Comparison of ENCODE assay signal across 15 cellular contexts in genomic region chr7:27245124-27245797, GRCh38. TPM values are rescaled to one million over a fixed set of nuclear protein-coding genes. Genes with fewer than 3 reads are reported as not detected.
A peak's percentile ranks its signal among the peaks of the same experiment; 100 is the strongest.
DNase-seq lines count a peak whose midpoint lies in the region; ATAC-seq and TF ChIP-seq lines count a peak whose summit lies in the region.
"Had no signal": no experiment of that assay in that cellular context is flagged by ENCODE, and none has a peak within 500 bp of the region (broad histone marks: within the 10 kb centered on the region; RNA-seq: fewer than 3 reads in every experiment).

No MANE protein-coding gene starts in this region.

- H3K4me1 ChIP-seq in iPS-18a (ENCODE audit: control insufficient read depth, low read depth, low read length) (peaks cover 25% of the 10 kb centered on the region), rectal smooth muscle tissue (ENCODE audit: control insufficient read depth, insufficient read depth, low read length) (peaks cover 3% of the 10 kb centered on the region)

- peak overlapping the region; percentile 43 for H3K4me3 Mint-ChIP-seq in WTC11
- no peak overlapping the region for H3K4me3 Mint-ChIP-seq in HFFc6
- H3K4me3 Mint-ChIP-seq: activated T-cell treated with anti-CD3 and anti-CD28 coated beads, Interleukin-2, amount 50 U/mL, for 4 hours had no signal

- H3K27me3 Mint-ChIP-seq in WTC11 (ENCODE audit: low read depth) = peaks cover 100% of the 10 kb centered on the region
- H3K27me3 Mint-ChIP-seq in HFFc6 (ENCODE audit: insufficient read depth) = peaks cover 88% of the 10 kb centered on the region

- H3K36me3 Mint-ChIP-seq in WTC11 (no peaks in the 10 kb centered on the region), HFFc6 (ENCODE audit: low read depth) (no peaks in the 10 kb centered on the region)

- TF ChIP-seq CTCF in GM13976 (IDR thresholded peaks at IDR 0.05; ENCODE audit: borderline replicate concordance, control extremely low read depth, extremely low read depth, insufficient read depth, missing control alignments) = no peak
- TF ChIP-seq CTCF in WTC11 (IDR thresholded peaks at IDR 0.05) = no peak
- no peak for TF ChIP-seq CTCF in HFFc6 (IDR thresholded peaks at IDR 0.05)

- H3K9ac ChIP-seq in iPS-18a (ENCODE audit: low read length) (no peak overlapping the region), rectal smooth muscle tissue (ENCODE audit: low read length) (no peak overlapping the region)

- H3K4me1 Mint-ChIP-seq in WTC11 (peaks cover 51% of the 10 kb centered on the region), HFFc6 (ENCODE audit: low read depth) (peaks cover 5% of the 10 kb centered on the region)

- CTCF ChIA-PET in WTC11 (lab: Charles Lee) = interaction anchor here (1.7 kb wide), 1 partner anchor 49 kb away, joined by 9 read pairs; no protein-coding TSS in a partner anchor

- H3K27ac ChIP-seq in iPS-18a (ENCODE audit: low read length) (no peak overlapping the region), rectal smooth muscle tissue (ENCODE audit: low read depth, low read length) (no peak overlapping the region)
- H3K27ac ChIP-seq: ovary had no signal

- H3K4me3 ChIP-seq in iPS-18a (ENCODE audit: low read length) (peak overlapping the region; percentile 30), rectal smooth muscle tissue (ENCODE audit: low read length) (peak overlapping the region; percentile 14)
- H3K4me3 ChIP-seq: ovary had no signal

- ATAC-seq in WTC11 = peak; percentile 1; the same call in 1 of the 2 replicates

- H3K9me3 Mint-ChIP-seq in WTC11 (no peaks in the 10 kb centered on the region), HFFc6 (peaks cover 4% of the 10 kb centered on the region; the same call in 1 of the 2 replicates)
- H3K9me3 Mint-ChIP-seq: activated T-cell treated with anti-CD3 and anti-CD28 coated beads, Interleukin-2, amount 50 U/mL, for 4 hours had no signal

- H3K27ac Mint-ChIP-seq in WTC11 (no peak overlapping the region), HFFc6 (no peak overlapping the region)

- no peaks in the 10 kb centered on the region for H3K9me3 ChIP-seq in iPS-18a (ENCODE audit: control insufficient read depth, low read depth, low read length)
- H3K9me3 ChIP-seq: ovary had no signal

- in situ Hi-C loops in GM13976 (cut with MboI; ENCODE audit: low sequenced_read_pairs, unreplicated experiment) = loop anchor here (10.0 kb wide), 1 partner anchor 50 kb away; no protein-coding TSS in a partner anchor

- DNase-seq in GM13976 (ENCODE audit: low spot score) (peak; percentile 29), WTC11 (ENCODE audit: low spot score) (no peak), HFFc6 (no peak), AG08396 (ENCODE audit: low spot score) (no peak), AG20443 (ENCODE audit: low spot score) (no peak), NCI-H1417 (lab: John Stamatoyannopoulos, UW) (no peak)
- DNase-seq: activated T-cell treated with anti-CD3 and anti-CD28 coated beads, Interleukin-2, amount 50 U/mL, for 4 hours; amygdala; C1 segment of cervical spinal cord; GOT3; left cardiac atrium; ovary had no signal

- peaks cover 100% of the 10 kb centered on the region for H3K27me3 ChIP-seq in iPS-18a (ENCODE audit: control insufficient read depth, insufficient read depth, low read length)
- peaks cover 85% of the 10 kb centered on the region for H3K27me3 ChIP-seq in rectal smooth muscle tissue (ENCODE audit: control insufficient read depth, insufficient read depth, low read length)

- POLR2A ChIA-PET in WTC11 (lab: Charles Lee) = no interaction called here

- H3K36me3 ChIP-seq in iPS-18a (ENCODE audit: control insufficient read depth, low read depth, low read length) (no peaks in the 10 kb centered on the region), rectal smooth muscle tissue (ENCODE audit: control insufficient read depth, insufficient read depth, low read length) (no peaks in the 10 kb centered on the region)
- H3K36me3 ChIP-seq: ovary had no signal

TF ChIP-seq in WTC11, 78 proteins besides CTCF, POLR2A, EP300 and RAD21:
- no peak for TF ChIP-seq E2F1 (CRISPR knock-in tag; IDR thresholded peaks at IDR 0.05)
- no peak for TF ChIP-seq ATF2 (CRISPR knock-in tag; IDR thresholded peaks at IDR 0.05; ENCODE audit: borderline replicate concordance, low read depth)
- TF ChIP-seq SMAD4 (CRISPR knock-in tag; IDR thresholded peaks at IDR 0.05) = no peak
- peak; percentile 56; the same call in 1 of the 2 replicates for TF ChIP-seq ZNF423 (CRISPR knock-in tag; IDR thresholded peaks at IDR 0.05)
- TF ChIP-seq ZSCAN18 (CRISPR knock-in tag; IDR thresholded peaks at IDR 0.05) = no peak
- TF ChIP-seq USF2 (CRISPR knock-in tag; IDR thresholded peaks at IDR 0.05) = peak; percentile 9; the same call in 1 of the 2 replicates

RNA-seq across cellular contexts. Expression of gene EVX1, which starts 2.7 kb away (rescaled TPM):
- not detected in 3 replicates for total RNA-seq in WTC11 (2021)
- not detected for total RNA-seq in HFFc6 (2021; fragmentation: NEBNext Ultra II Directional; extraction: Animal tissue kit (Norgen Biotek cat#: 25700))
- total RNA-seq: activated T-cell treated with anti-CD3 and anti-CD28 coated beads, Interleukin-2, amount 50 U/mL, for 4 hours; frontal cortex; left cardiac atrium; ovary had no signal

RNA-seq across cellular contexts. Expression of gene HOXA13, which starts 45.4 kb away (rescaled TPM):
- not detected in 3 replicates for total RNA-seq in WTC11 (2021)
- total RNA-seq in HFFc6 (2021; fragmentation: NEBNext Ultra II Directional; extraction: Animal tissue kit (Norgen Biotek cat#: 25700)) = 10 to 100 TPM; 11.1 to 16.0 (median 13.1) TPM
- total RNA-seq: activated T-cell treated with anti-CD3 and anti-CD28 coated beads, Interleukin-2, amount 50 U/mL, for 4 hours; frontal cortex; left cardiac atrium; ovary had no signal

Comparison
In these comparisons a context has a peak if more than half of its experiments do, and no peak if none do; other contexts are left out.
1. RNA of gene HOXA13, which starts 45.4 kb away (total RNA-seq): 11.1 to 16.0 TPM in HFFc6; not detected in WTC11; every median in the first group is over 10 times any median in the second.